8 cellular contexts compared by ENCODE assay signal in the genomic region with DNA sequence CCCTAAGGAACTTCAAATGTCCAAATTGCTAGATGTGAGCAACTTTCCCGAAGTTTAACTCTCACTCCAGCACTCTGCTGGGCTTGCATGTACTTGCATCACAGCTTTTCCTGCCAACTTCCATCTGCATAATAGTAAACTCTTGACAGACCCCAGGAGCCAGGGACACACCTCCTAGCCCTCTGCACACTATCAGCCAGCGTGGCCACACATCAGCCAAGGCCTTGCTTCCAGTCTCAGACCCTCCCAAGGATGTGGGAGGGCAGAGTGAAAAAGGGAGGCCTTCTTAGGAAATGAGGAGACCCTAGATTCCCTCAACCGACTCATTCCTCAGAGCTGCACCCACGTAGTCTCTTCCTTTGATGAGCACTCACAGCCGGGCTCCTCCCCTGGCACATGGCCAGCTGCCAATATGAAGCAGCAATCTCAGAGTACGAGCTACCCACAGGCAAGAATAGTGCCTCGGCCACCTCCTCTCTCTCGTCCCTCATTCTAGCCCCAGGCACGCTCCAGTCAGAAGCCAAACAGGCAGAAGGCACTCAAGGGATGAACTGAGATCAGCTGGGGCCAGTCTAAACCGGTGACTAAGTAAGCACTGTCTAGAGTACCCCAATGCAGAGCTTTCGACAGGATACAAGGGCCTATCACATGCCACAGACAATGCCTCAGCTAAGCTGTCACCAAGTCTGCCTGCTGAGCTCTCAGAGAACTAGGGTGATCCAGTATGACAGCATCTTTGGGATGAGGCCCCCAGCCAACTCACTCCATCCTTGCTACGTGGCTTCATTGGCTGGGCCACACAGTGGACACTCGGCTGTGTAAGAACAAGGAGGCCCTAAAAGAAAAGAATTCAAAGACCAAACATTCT. TPM values are rescaled to one million over a fixed set of nuclear protein-coding genes. Genes with fewer than 3 reads are reported as not detected.
DNase-seq lines count a peak whose midpoint lies in the region; FAIRE-seq and TF ChIP-seq lines count a peak whose summit lies in the region.

No MANE protein-coding gene starts in this region.

- H3K23ac ChIP-seq in mesendoderm (ENCODE audit: low read length), result no peak overlapping the region

- peaks cover 34% of the 10 kb centered on the region for H3K79me2 ChIP-seq in keratinocyte (ENCODE audit: control insufficient read depth, insufficient read depth, low read length)
- no peaks in the 10 kb centered on the region for H3K79me2 ChIP-seq in mesendoderm (ENCODE audit: control insufficient read depth, insufficient read depth, low read length)

- H3K9me3 ChIP-seq in keratinocyte (ENCODE audit: control insufficient read depth, low read depth, low read length), result no peaks in the 10 kb centered on the region

- H3K56ac ChIP-seq in mesendoderm (ENCODE audit: low read length), result no peak overlapping the region

- no peak overlapping the region for H2AK5ac ChIP-seq in mesendoderm (ENCODE audit: low read length)

- H3K27me3 ChIP-seq in keratinocyte (ENCODE audit: control insufficient read depth, extremely low read depth, insufficient read depth, low read length) (no peaks in the 10 kb centered on the region), mesendoderm (ENCODE audit: insufficient read depth, low read length, poor library complexity) (no peaks in the 10 kb centered on the region)

- in situ Hi-C loops in GM13976 (cut with MboI; ENCODE audit: low sequenced_read_pairs, unreplicated experiment), result no loop called here

- H3K4me1 ChIP-seq in keratinocyte (ENCODE audit: control insufficient read depth, extremely low read depth, insufficient read depth, low read length) (peaks cover 45% of the 10 kb centered on the region), mesendoderm (ENCODE audit: control insufficient read depth, low read depth, low read length) (peaks cover 2% of the 10 kb centered on the region)

- H4K8ac ChIP-seq in mesendoderm (ENCODE audit: low read depth, low read length), result no peak overlapping the region

- no peak for TF ChIP-seq CTCF in keratinocyte (optimal IDR thresholded peaks at IDR 0.05 in 1 of 3, IDR thresholded peaks at IDR 0.05 in 1 of 3, conservative IDR thresholded peaks at IDR 0.05 in 1 of 3; ENCODE audit: extremely low read depth in 1 of 3, insufficient read depth in 2 of 3, low read length in 3 of 3)
- no peak for TF ChIP-seq CTCF in GM13976 (IDR thresholded peaks at IDR 0.05; ENCODE audit: borderline replicate concordance, control extremely low read depth, extremely low read depth, insufficient read depth, missing control alignments)

- no peaks in the 10 kb centered on the region for H3K79me1 ChIP-seq in mesendoderm (ENCODE audit: low read length)

- DNase-seq in GM04504 (ENCODE audit: low read depth) (peak; percentile 66), NCI-H748 treated with DMSO at 0.1 percent for 48 hours (lab: John Stamatoyannopoulos, UW) (peak; percentile 6), astrocyte of the hippocampus (ENCODE audit: low read depth, low spot score) (peak; percentile 67), keratinocyte (ENCODE audit: low read depth, low spot score) (peak; percentile 66), NCI-H1930 (lab: John Stamatoyannopoulos, UW) (no peak), mesendoderm (no peak), GM13976 (ENCODE audit: low spot score) (no peak)
- peak; percentile 58 for DNase-seq in stimulated activated CD4-positive, alpha-beta T cell treated with anti-CD3 and anti-CD28 coated beads, Interleukin-1b, Interleukin-23, amount 100 ng/mL, for 48 hours

- H3K4me2 ChIP-seq in keratinocyte (ENCODE audit: control insufficient read depth, extremely low read depth, insufficient read depth, low read depth, low read length), result peak overlapping the region; percentile 98
- H3K4me2 ChIP-seq in mesendoderm (ENCODE audit: low read length), result no peak overlapping the region

- no peak overlapping the region for H3K4ac ChIP-seq in mesendoderm (ENCODE audit: low read depth, low read length)

- FAIRE-seq in keratinocyte (lab: Jason Lieb, UNC), result peak; percentile 94

- H3K9ac ChIP-seq in keratinocyte (ENCODE audit: control insufficient read depth, extremely low read depth, insufficient read depth, low read length), result peak overlapping the region; percentile 53
- no peak overlapping the region for H3K9ac ChIP-seq in mesendoderm (ENCODE audit: low read length)

- no peak overlapping the region for H4K5ac ChIP-seq in mesendoderm (ENCODE audit: low read length)

- dilution Hi-C loops in keratinocyte (cut with MboI; ENCODE audit: extremely low pct_ligation_motif_present, low sequenced_read_pairs), result no loop called here

- H2AFZ ChIP-seq in keratinocyte (ENCODE audit: control insufficient read depth, low read length), result no peak overlapping the region

- no peak overlapping the region for H3K18ac ChIP-seq in mesendoderm (ENCODE audit: low read length)

- no peak overlapping the region for H2BK5ac ChIP-seq in mesendoderm (ENCODE audit: low read length)

- no peaks in the 10 kb centered on the region for H3K9me1 ChIP-seq in keratinocyte (ENCODE audit: control insufficient read depth, extremely low read depth, insufficient read depth, low read length)

- H3K4me3 ChIP-seq in keratinocyte (ENCODE audit: control insufficient read depth in 2 of 3, extremely low read depth in 1 of 3, insufficient read depth in 2 of 3, low read depth in 1 of 3, low read length in 3 of 3), result peak overlapping the region; percentile 9 to 53 (median 47)
- no peak overlapping the region for H3K4me3 ChIP-seq in mesendoderm (ENCODE audit: low read length)

- H4K20me1 ChIP-seq in keratinocyte (ENCODE audit: control insufficient read depth, extremely low read depth, insufficient read depth, low read length), result no peaks in the 10 kb centered on the region

- H3K27ac ChIP-seq in keratinocyte (ENCODE audit: control insufficient read depth, insufficient read depth, low read length) (peak overlapping the region; percentile 73), mesendoderm (ENCODE audit: low read depth, low read length) (no peak overlapping the region)

- WGBS in mesendoderm (ENCODE audit: extremely low coverage, insufficient coverage, low lambda C conversion rate), result no CpG with 5 or more reads among the region's 13 CpGs

- no peak overlapping the region for H2BK15ac ChIP-seq in mesendoderm (replicated peaks; ENCODE audit: low read depth)

- H2BK120ac ChIP-seq in mesendoderm (ENCODE audit: low read depth, low read length), result no peak overlapping the region

- no peaks in the 10 kb centered on the region for H3K36me3 ChIP-seq in keratinocyte (ENCODE audit: control insufficient read depth in 2 of 2, extremely low read depth in 1 of 2, insufficient read depth in 2 of 2, low read length in 2 of 2)
- H3K36me3 ChIP-seq in mesendoderm (ENCODE audit: control insufficient read depth, insufficient read depth, low read length), result no peaks in the 10 kb centered on the region

RNA-seq across cellular contexts. Expression of a gene that starts 2.3 kb away (rescaled TPM):
- polyA plus RNA-seq in keratinocyte, result 93.6 to 158 TPM (median 112 TPM) in 3 replicates
- 34.6 TPM for polyA plus RNA-seq in keratinocyte (2011; ENCODE audit: low read depth)
- polyA plus RNA-seq in keratinocyte (2011; cell fraction: cytosol; rRNA removed), result 55.1 and 60.5 TPM in 2 replicates
- polyA plus RNA-seq in keratinocyte (2011; cell fraction: nucleus; rRNA removed), result 276 and 293 TPM in 2 replicates
- polyA plus RNA-seq in keratinocyte (2012; ENCODE audit: low replicate concordance), result 64.5 and 83.7 TPM in 2 replicates
- 128 to 202 TPM (median 140 TPM) in 3 replicates for polyA minus RNA-seq in keratinocyte
- polyA minus RNA-seq in keratinocyte (2011; cell fraction: cytosol; rRNA and poly(A)+ RNA removed), result 61.6 TPM
- 165 and 259 TPM in 2 replicates for polyA minus RNA-seq in keratinocyte (2011; cell fraction: nucleus; rRNA and poly(A)+ RNA removed)
- polyA plus RNA-seq in mesendoderm (2013, experiment 1 of 2), result 1.7 TPM
- 1.8 TPM for polyA plus RNA-seq in mesendoderm (2013, experiment 2 of 2)

RNA-seq across cellular contexts. Expression of a gene that starts 32.1 kb away (rescaled TPM):
- 38.3 to 81.8 TPM (median 79.3 TPM) in 3 replicates for polyA plus RNA-seq in keratinocyte
- 25.2 TPM for polyA plus RNA-seq in keratinocyte (2011; ENCODE audit: low read depth)
- polyA plus RNA-seq in keratinocyte (2011; cell fraction: cytosol; rRNA removed), result 78.0 and 173 TPM in 2 replicates
- 81.9 and 115 TPM in 2 replicates for polyA plus RNA-seq in keratinocyte (2011; cell fraction: nucleus; rRNA removed)
- polyA plus RNA-seq in keratinocyte (2012; ENCODE audit: low replicate concordance), result 50.9 and 113 TPM in 2 replicates
- polyA minus RNA-seq in keratinocyte, result 44.2 to 86.3 TPM (median 59.6 TPM) in 3 replicates
- 134 TPM for polyA minus RNA-seq in keratinocyte (2011; cell fraction: cytosol; rRNA and poly(A)+ RNA removed)
- 36.9 and 40.3 TPM in 2 replicates for polyA minus RNA-seq in keratinocyte (2011; cell fraction: nucleus; rRNA and poly(A)+ RNA removed)
- polyA plus RNA-seq in mesendoderm (2013, experiment 1 of 2), result 4.9 TPM
- polyA plus RNA-seq in mesendoderm (2013, experiment 2 of 2), result 5.2 TPM

Comparison
In these comparisons a context has a peak if more than half of its experiments do, and no peak if none do; other contexts are left out.
1. DNase-seq: peak in GM04504 (single experiment), NCI-H748 treated with DMSO at 0.1 percent for 48 hours (single experiment), astrocyte of the hippocampus (single experiment), keratinocyte (single experiment) and stimulated activated CD4-positive, alpha-beta T cell treated with anti-CD3 and anti-CD28 coated beads, Interleukin-1b, Interleukin-23, amount 100 ng/mL, for 48 hours (single experiment); none in NCI-H1930 (0 of 2), mesendoderm (single experiment) and GM13976 (single experiment).